8 cellular contexts compared by ENCODE assay signal in genomic region chr1:15616704-15617172, GRCh38. TPM values are rescaled to one million over a fixed set of nuclear protein-coding genes. Genes with fewer than 3 reads are reported as not detected.
DNase-seq lines count a peak whose midpoint lies in the region; ATAC-seq and TF ChIP-seq lines count a peak whose summit lies in the region.

No MANE protein-coding gene starts in this region.

- peaks cover 4% of the 10 kb centered on the region for H3K36me3 ChIP-seq in CD4-positive, CD25-positive, alpha-beta regulatory T cell (ENCODE audit: control insufficient read depth, insufficient read depth, low read length)
- H3K36me3 ChIP-seq in OCI-LY7 (ENCODE audit: insufficient read depth, low read length) (peaks cover 26% of the 10 kb centered on the region), mucosa of descending colon (ENCODE audit: low read depth) (no peaks in the 10 kb centered on the region)

- TSS peak; percentile 88 for BruUV-seq in OCI-LY7 (replicated peaks; lab: Mats Ljungman, UMichigan)

- H3K4me1 ChIP-seq in CD4-positive, CD25-positive, alpha-beta regulatory T cell (ENCODE audit: control insufficient read depth, insufficient read depth, low read length, poor library complexity, severe bottlenecking), result peaks cover 45% of the 10 kb centered on the region
- H3K4me1 ChIP-seq in OCI-LY7 (ENCODE audit: insufficient read depth, low read length, poor library complexity, severe bottlenecking) (peaks cover 28% of the 10 kb centered on the region), mucosa of descending colon (ENCODE audit: low read depth) (peaks cover 28% of the 10 kb centered on the region)

- H3K27me3 ChIP-seq in CD4-positive, CD25-positive, alpha-beta regulatory T cell (ENCODE audit: control insufficient read depth, insufficient read depth, low read length), result no peaks in the 10 kb centered on the region

- H3K4me2 ChIP-seq in OCI-LY7 (ENCODE audit: low read length), result peak overlapping the region; percentile 75

- DNase-seq in CD4-positive, CD25-positive, alpha-beta regulatory T cell, result no peak
- DNase-seq in OCI-LY7 (ENCODE audit: low spot score), result no peak
- DNase-seq in dermis blood vessel endothelial cell, result peak; percentile 47
- DNase-seq in mucosa of descending colon, result peak in 2 of 3 donors; percentile 29 to 58
- DNase-seq in NCI-H526 treated with DMSO at 0.1 percent for 48 hours (lab: John Stamatoyannopoulos, UW), result no peak
- DNase-seq in NOMO-1 treated with DMSO at 0.1 percent for 48 hours (lab: John Stamatoyannopoulos, UW; ENCODE audit: unreplicated experiment), result no peak

- H2AFZ ChIP-seq in OCI-LY7 (ENCODE audit: low read length), result peak overlapping the region; percentile 91

- peaks cover 12% of the 10 kb centered on the region; the same call in 1 of the 2 replicates for H4K20me1 ChIP-seq in OCI-LY7 (ENCODE audit: insufficient read depth, low read length)

- H3K4me1 Mint-ChIP-seq in CD4-positive, CD25-positive, alpha-beta regulatory T cell, result peaks cover 26 to 49% (median 34%) of the 10 kb centered on the region in 4 donors

- H3K4me3 ChIP-seq in CD4-positive, CD25-positive, alpha-beta regulatory T cell (ENCODE audit: low read depth, low read length), result peak overlapping the region; percentile 94
- peak overlapping the region; percentile 99 for H3K4me3 ChIP-seq in OCI-LY7 (ENCODE audit: low read depth, low read length, poor library complexity, severe bottlenecking)
- peak overlapping the region; percentile 94 for H3K4me3 ChIP-seq in mucosa of descending colon

- H3K27ac ChIP-seq in CD4-positive, CD25-positive, alpha-beta regulatory T cell (ENCODE audit: insufficient read depth, low read length, poor library complexity, severe bottlenecking), result peak overlapping the region; percentile 85
- H3K27ac ChIP-seq in OCI-LY7 (ENCODE audit: low read depth, low read length, poor library complexity, severe bottlenecking), result peak overlapping the region; percentile 71

- H3K27me3 Mint-ChIP-seq in CD4-positive, CD25-positive, alpha-beta regulatory T cell, result no peaks in the 10 kb centered on the region

- peak overlapping the region; percentile 90 to 98 (median 93) for H3K27ac Mint-ChIP-seq in CD4-positive, CD25-positive, alpha-beta regulatory T cell

- CTCF ChIA-PET in OCI-LY7 (lab: Charles Lee; ENCODE audit: unreplicated experiment), result no interaction called here

- intact Hi-C loops in OCI-LY7 (cut with micrococcal nuclease; ENCODE audit: unreplicated experiment) (loop anchor here (1.0 to 2.0 kb wide), 2 partner anchors 80 to 90 kb away; partner anchors contain the start of gene DNAJC16), mucosa of descending colon (cut with DNase I, micrococcal nuclease) (no loop called here)

- no peaks in the 10 kb centered on the region for H3K36me3 Mint-ChIP-seq in CD4-positive, CD25-positive, alpha-beta regulatory T cell

- no peak for TF ChIP-seq CTCF in OCI-LY7 (conservative IDR thresholded peaks at IDR 0.05; ENCODE audit: low read length)
- no peak for TF ChIP-seq CTCF in mucosa of descending colon (IDR thresholded peaks at IDR 0.05)

- ATAC-seq in CD4-positive, CD25-positive, alpha-beta regulatory T cell (ENCODE audit: low read depth in 2 of 2), result peak in 1 of 2 donors; percentile 2
- ATAC-seq in GM21619 (IDR thresholded peaks at IDR 0.05; ENCODE audit: unreplicated experiment) (peak; percentile 20), mucosa of descending colon (peak; percentile 6), HG02763 (IDR thresholded peaks at IDR 0.05; ENCODE audit: unreplicated experiment) (no peak)

- H3K9me3 Mint-ChIP-seq in CD4-positive, CD25-positive, alpha-beta regulatory T cell, result peaks cover 0 to 1% (median 0%) of the 10 kb centered on the region in 7 donors

- H3K9me2 ChIP-seq in OCI-LY7 (ENCODE audit: insufficient read depth, low read length), result no peaks in the 10 kb centered on the region

- H3K79me2 ChIP-seq in OCI-LY7 (ENCODE audit: insufficient read depth, low read depth, low read length), result peaks cover 44% of the 10 kb centered on the region

- POLR2A ChIA-PET in OCI-LY7 (lab: Charles Lee), result interaction anchor here (0.5 to 0.9 kb wide), 5 partner anchors 11 to 81 kb away, joined by 3 to 4 read pairs (median 3); no protein-coding TSS in a partner anchor

- H3K9me3 ChIP-seq in CD4-positive, CD25-positive, alpha-beta regulatory T cell (ENCODE audit: control insufficient read depth in 2 of 2, low read length in 2 of 2), result no peaks in the 10 kb centered on the region
- H3K9me3 ChIP-seq in OCI-LY7 (ENCODE audit: low read length) (no peaks in the 10 kb centered on the region), mucosa of descending colon (no peaks in the 10 kb centered on the region)

- peak overlapping the region; percentile 92 to 98 (median 94) for H3K4me3 Mint-ChIP-seq in CD4-positive, CD25-positive, alpha-beta regulatory T cell

RNA-seq across cellular contexts. Expression of gene DDI2, which starts 0.5 kb away (rescaled TPM):
- total RNA-seq in CD4-positive, CD25-positive, alpha-beta regulatory T cell, result 61.2 TPM
- 1 to 10 TPM; 3.2 to 7.7 (median 5.5) TPM for polyA plus RNA-seq in CD4-positive, CD25-positive, alpha-beta regulatory T cell
- 23.5 and 29.6 TPM in 2 replicates for total RNA-seq in OCI-LY7 (2014; rRNA removed; shearing (Covaris generic))
- total RNA-seq in OCI-LY7 (2022) (34.7 and 40.8 TPM in 2 replicates), dermis blood vessel endothelial cell (18.9 and 22.9 TPM in 2 replicates), mucosa of descending colon (10 to 100 TPM; 33.5 to 36.2 (median 34.6) TPM)

RNA-seq across cellular contexts. Expression of gene AGMAT, which starts 31.9 kb away (rescaled TPM):
- total RNA-seq in CD4-positive, CD25-positive, alpha-beta regulatory T cell, result 8.9 TPM
- polyA plus RNA-seq in CD4-positive, CD25-positive, alpha-beta regulatory T cell, result 10 to 100 TPM in 3 of 4 donors, 1 to 10 TPM in 1; 9.1 to 12.7 (median 11.6) TPM
- total RNA-seq in OCI-LY7 (2014; rRNA removed; shearing (Covaris generic)), result 0.15 and 0.54 TPM in 2 replicates
- total RNA-seq in OCI-LY7 (2022) (0.29 and 0.39 TPM in 2 replicates), dermis blood vessel endothelial cell (0.34 and 1.2 TPM in 2 replicates), mucosa of descending colon (10 to 100 TPM in 2 of 3 donors, 1 to 10 TPM in 1; 8.4 to 21.4 (median 20.7) TPM)

Comparison
In these comparisons a context has a peak if more than half of its experiments do, and no peak if none do; other contexts are left out.
1. DNase-seq: peak in dermis blood vessel endothelial cell (single experiment) and mucosa of descending colon (2 of 3); none in CD4-positive, CD25-positive, alpha-beta regulatory T cell (0 of 3), OCI-LY7 (single experiment), NCI-H526 treated with DMSO at 0.1 percent for 48 hours (single experiment) and NOMO-1 treated with DMSO at 0.1 percent for 48 hours (single experiment).
2. Peak in every context shown above with its lines, with median percentiles within 50 percentile points of each other: H3K4me3 ChIP-seq.